In the genomic region with DNA sequence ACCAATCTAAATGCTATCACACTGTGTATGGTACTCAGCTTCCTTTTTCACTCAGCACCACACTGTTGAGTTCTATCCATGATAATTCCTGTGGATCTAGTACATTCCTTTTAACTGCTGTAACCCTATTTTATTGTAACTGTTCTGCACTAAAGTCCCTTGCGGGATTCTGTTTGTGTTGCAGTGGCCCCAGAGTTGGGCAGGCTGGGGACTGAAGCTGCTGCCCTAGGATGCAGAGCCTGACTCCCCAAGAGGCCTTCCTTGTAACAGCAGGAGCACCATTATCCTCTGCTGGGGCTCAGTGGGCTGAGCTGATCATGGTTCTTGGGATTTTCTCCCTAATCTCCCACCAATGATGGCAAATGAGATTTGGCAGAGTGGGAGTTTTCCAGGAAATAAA, we compare ENCODE assay signal across 20 cellular contexts.
DNase-seq lines count a peak whose midpoint lies in the region; ATAC-seq lines count a peak whose summit lies in the region.
"Had no signal": no experiment of that assay in that cellular context is flagged by ENCODE, and none has a peak within 500 bp of the region (broad histone marks: within the 10 kb centered on the region; RNA-seq: fewer than 3 reads in every experiment).

No MANE protein-coding gene starts in this region.

- H3K9ac ChIP-seq in GM23248, result no peak overlapping the region

- H3K4me1 Mint-ChIP-seq in stimulated activated effector memory CD8-positive, alpha-beta T cell treated with anti-CD3 and anti-CD28 coated beads, Interleukin-12 subunit alpha, Interleukin-12 subunit beta, amount 100 ng/mL, for 72 hours, result no peaks in the 10 kb centered on the region

- WGBS in GM23248 (ENCODE audit: low coverage in 1 of 2, low lambda C conversion rate in 2 of 2, missing lambda C conversion rate in 2 of 2), 2 experiments, result 100% methylated on average over 1 of the region's 1 CpG

- in situ Hi-C loops in GM23248 (cut with MboI), result no loop called here

- H3K9me3 Mint-ChIP-seq in stimulated activated effector memory CD8-positive, alpha-beta T cell treated with anti-CD3 and anti-CD28 coated beads, Interleukin-12 subunit alpha, Interleukin-12 subunit beta, amount 100 ng/mL, for 72 hours, result no peaks in the 10 kb centered on the region
- H3K9me3 Mint-ChIP-seq: CD4-positive, alpha-beta T cell had no signal

- H3F3A ChIP-seq in GM23248 (ENCODE audit: insufficient read depth), result no peaks in the 10 kb centered on the region

- H3K4me3 ChIP-seq in GM23248, result no peak overlapping the region
- H3K4me3 ChIP-seq: esophagus muscularis mucosa, hepatocyte, thyroid gland had no signal

- H3K9me3 ChIP-seq in GM23248 (ENCODE audit: low read depth), result no peaks in the 10 kb centered on the region
- H3K9me3 ChIP-seq: esophagus muscularis mucosa, thyroid gland had no signal

- no peak for ATAC-seq in stimulated activated effector memory CD8-positive, alpha-beta T cell treated with anti-CD3 and anti-CD28 coated beads, Interleukin-12 subunit alpha, Interleukin-12 subunit beta, amount 100 ng/mL, for 72 hours
- ATAC-seq in GM18861 (IDR thresholded peaks at IDR 0.05; ENCODE audit: unreplicated experiment), result no peak

- peaks cover 12% of the 10 kb centered on the region; the same call in 1 of the 2 replicates for H3K36me3 ChIP-seq in GM23248 (ENCODE audit: low read depth)

- no peaks in the 10 kb centered on the region for H3K27me3 ChIP-seq in GM23248 (replicated peaks; ENCODE audit: insufficient read depth)
- H3K27me3 ChIP-seq: esophagus muscularis mucosa, hepatocyte, thyroid gland had no signal

- DNase-seq in GM23248 (peak; percentile 33), amniotic epithelial cell (ENCODE audit: low read depth) (peak; percentile 23), iPS-NIHi7 (ENCODE audit: extremely low spot score) (peak; percentile 50), ureter (ENCODE audit: low spot score) (no peak), SIG-M5 treated with dmso at 0.1 percent for 504 hours (lab: John Stamatoyannopoulos, UW; ENCODE audit: unreplicated experiment) (no peak)
- no peak for DNase-seq in stimulated activated effector memory CD8-positive, alpha-beta T cell treated with anti-CD3 and anti-CD28 coated beads, Interleukin-12 subunit alpha, Interleukin-12 subunit beta, amount 100 ng/mL, for 72 hours (ENCODE audit: low spot score in 2 of 2)
- DNase-seq: activated effector memory CD4-positive, alpha-beta T cell treated with Interleukin-2 at 50 U/mL for 16 hours; anterior cingulate cortex; CD4-positive, alpha-beta T cell; GOT3; NCI-H1105; NCI-H2171; NK-92 treated with Interleukin-12 subunit alpha and Interleukin-12 subunit beta, amount 100 ng/mL, for 24 hours; small intestine; T-helper 1 cell; thyroid gland had no signal

- no peaks in the 10 kb centered on the region for H3K9me2 ChIP-seq in GM23248 (ENCODE audit: insufficient read depth)

- H3K4me1 ChIP-seq in GM23248 (ENCODE audit: insufficient read depth), result peaks cover 6% of the 10 kb centered on the region; the same call in 1 of the 2 replicates
- H3K4me1 ChIP-seq: thyroid gland had no signal

- no peaks in the 10 kb centered on the region for H3K79me2 ChIP-seq in GM23248 (ENCODE audit: insufficient read depth)
- H3K79me2 ChIP-seq: hepatocyte had no signal

- H3K4me3 Mint-ChIP-seq in stimulated activated effector memory CD8-positive, alpha-beta T cell treated with anti-CD3 and anti-CD28 coated beads, Interleukin-12 subunit alpha, Interleukin-12 subunit beta, amount 100 ng/mL, for 72 hours, result no peak overlapping the region
- H3K4me3 Mint-ChIP-seq: CD4-positive, alpha-beta T cell had no signal

- no peak overlapping the region for H2AFZ ChIP-seq in GM23248
- H2AFZ ChIP-seq: hepatocyte had no signal

- H4K20me1 ChIP-seq in GM23248 (ENCODE audit: insufficient read depth), result no peaks in the 10 kb centered on the region

- H3K27ac ChIP-seq in GM23248, result no peak overlapping the region
- H3K27ac ChIP-seq: esophagus muscularis mucosa, hepatocyte, thyroid gland, VCaP had no signal

- H3K4me2 ChIP-seq in GM23248 (ENCODE audit: unreplicated experiment), result no peak overlapping the region
- H3K4me2 ChIP-seq: hepatocyte had no signal

- peak overlapping the region; percentile 54 for H3K27ac Mint-ChIP-seq in stimulated activated effector memory CD8-positive, alpha-beta T cell treated with anti-CD3 and anti-CD28 coated beads, Interleukin-12 subunit alpha, Interleukin-12 subunit beta, amount 100 ng/mL, for 72 hours
- H3K27ac Mint-ChIP-seq: CD4-positive, alpha-beta T cell had no signal

- peaks cover 100% of the 10 kb centered on the region for H3K36me3 Mint-ChIP-seq in stimulated activated effector memory CD8-positive, alpha-beta T cell treated with anti-CD3 and anti-CD28 coated beads, Interleukin-12 subunit alpha, Interleukin-12 subunit beta, amount 100 ng/mL, for 72 hours

Comparison
In these comparisons a context has a peak if more than half of its experiments do, and no peak if none do; other contexts are left out.
1. DNase-seq: peak in GM23248 (single experiment), amniotic epithelial cell (single experiment) and iPS-NIHi7 (single experiment); none in stimulated activated effector memory CD8-positive, alpha-beta T cell treated with anti-CD3 and anti-CD28 coated beads, Interleukin-12 subunit alpha, Interleukin-12 subunit beta, amount 100 ng/mL, for 72 hours (0 of 2), ureter (single experiment) and SIG-M5 treated with dmso at 0.1 percent for 504 hours (single experiment).